In genomic region chr11:63838150-63838681, GRCh38 we compare ENCODE assay signal across 8 cellular contexts. TPM values are rescaled to one million over a fixed set of nuclear protein-coding genes. Genes with fewer than 3 reads are reported as not detected.
A peak's percentile ranks its signal among the peaks of the same experiment; 100 is the strongest.
DNase-seq lines count a peak whose midpoint lies in the region; ATAC-seq lines count a peak whose summit lies in the region.

No MANE protein-coding gene starts in this region.

- H3K9me3 ChIP-seq in iPS DF 6.9 (ENCODE audit: control insufficient read depth, insufficient read depth, low read length), result no peaks in the 10 kb centered on the region

- CTCF ChIA-PET in activated CD8-positive, alpha-beta T cell treated with anti-CD3 and anti-CD28 coated beads, Interleukin-2, amount 10 ng/mL, durations not matched to agents 7 days and 5 days (lab: Charles Lee), result interaction anchor here (0.7 to 8.2 kb wide), 44 partner anchors 9 to 479 kb away, joined by 3 to 188 read pairs (median 8); partner anchors contain the start of genes NAA40, OTUB1, PRDX5 and RCOR2

- POLR2A ChIA-PET in activated CD8-positive, alpha-beta T cell treated with anti-CD3 and anti-CD28 coated beads, Interleukin-2, amount 10 ng/mL, durations not matched to agents 7 days and 5 days (lab: Charles Lee), result interaction anchor here (1.0 to 1.8 kb wide), 10 partner anchors 10 to 157 kb away, joined by 3 to 5 read pairs (median 4); partner anchors contain the start of genes NAA40 and RTN3

- peak overlapping the region; percentile 85 for H3K27ac Mint-ChIP-seq in activated CD8-positive, alpha-beta T cell treated with anti-CD3 and anti-CD28 coated beads, Interleukin-2, amount 10 ng/mL, durations not matched to agents 7 days and 5 days
- H3K27ac Mint-ChIP-seq in stimulated activated naive B cell treated with anti-CD40 and anti-IgM and Interleukin-4, amounts not matched to agents 10 μg/mL and 1 μg/mL and 100 μg/mL, for 72 hours, result peak overlapping the region; percentile 94

- H3K9me3 Mint-ChIP-seq in activated CD8-positive, alpha-beta T cell treated with anti-CD3 and anti-CD28 coated beads, Interleukin-2, amount 10 ng/mL, durations not matched to agents 7 days and 5 days (ENCODE audit: insufficient read depth), result no peaks in the 10 kb centered on the region
- H3K9me3 Mint-ChIP-seq in stimulated activated naive B cell treated with anti-CD40 and anti-IgM and Interleukin-4, amounts not matched to agents 10 μg/mL and 1 μg/mL and 100 μg/mL, for 72 hours, result no peaks in the 10 kb centered on the region

- H3K36me3 ChIP-seq in iPS DF 6.9 (ENCODE audit: control insufficient read depth, insufficient read depth, low read length), result no peaks in the 10 kb centered on the region

- no peaks in the 10 kb centered on the region for H3K27me3 ChIP-seq in iPS DF 6.9 (ENCODE audit: control insufficient read depth, insufficient read depth, low read length)

- peaks cover 56% of the 10 kb centered on the region for H3K4me1 Mint-ChIP-seq in activated CD8-positive, alpha-beta T cell treated with anti-CD3 and anti-CD28 coated beads, Interleukin-2, amount 10 ng/mL, durations not matched to agents 7 days and 5 days (ENCODE audit: low read depth)
- H3K4me1 Mint-ChIP-seq in stimulated activated naive B cell treated with anti-CD40 and anti-IgM and Interleukin-4, amounts not matched to agents 10 μg/mL and 1 μg/mL and 100 μg/mL, for 72 hours, result peaks cover 42 to 60% of the 10 kb centered on the region in 2 donors

- peak overlapping the region; percentile 85 for H3K4me3 Mint-ChIP-seq in activated CD8-positive, alpha-beta T cell treated with anti-CD3 and anti-CD28 coated beads, Interleukin-2, amount 10 ng/mL, durations not matched to agents 7 days and 5 days
- peak overlapping the region; percentile 88 to 91 for H3K4me3 Mint-ChIP-seq in stimulated activated naive B cell treated with anti-CD40 and anti-IgM and Interleukin-4, amounts not matched to agents 10 μg/mL and 1 μg/mL and 100 μg/mL, for 72 hours

- ATAC-seq in activated CD8-positive, alpha-beta T cell treated with anti-CD3 and anti-CD28 coated beads, Interleukin-2, amount 10 ng/mL, durations not matched to agents 7 days and 5 days, result no peak
- no peak for ATAC-seq in stimulated activated naive B cell treated with anti-CD40 and anti-IgM and Interleukin-4, amounts not matched to agents 10 μg/mL and 1 μg/mL and 100 μg/mL, for 72 hours (replicated peaks)
- ATAC-seq in GM18520 (IDR thresholded peaks at IDR 0.05; ENCODE audit: unreplicated experiment) (no peak), GM21360 (IDR thresholded peaks at IDR 0.05; ENCODE audit: unreplicated experiment) (no peak)

- H3K4me3 ChIP-seq in iPS DF 6.9 (ENCODE audit: low read length), result peak overlapping the region; percentile 7; the same call in 1 of the 2 replicates

- H3K27me3 Mint-ChIP-seq in activated CD8-positive, alpha-beta T cell treated with anti-CD3 and anti-CD28 coated beads, Interleukin-2, amount 10 ng/mL, durations not matched to agents 7 days and 5 days (ENCODE audit: low read depth), result no peaks in the 10 kb centered on the region
- H3K27me3 Mint-ChIP-seq in stimulated activated naive B cell treated with anti-CD40 and anti-IgM and Interleukin-4, amounts not matched to agents 10 μg/mL and 1 μg/mL and 100 μg/mL, for 72 hours, result no peaks in the 10 kb centered on the region

- no CpG with 5 or more reads among the region's 19 CpGs for WGBS in iPS DF 6.9 (ENCODE audit: insufficient coverage, insufficient read length)

- peaks cover 10% of the 10 kb centered on the region; the same call in 1 of the 2 replicates for H3K4me1 ChIP-seq in iPS DF 6.9 (ENCODE audit: control insufficient read depth, insufficient read depth, low read length)

- no peak overlapping the region for H3K27ac ChIP-seq in iPS DF 6.9 (ENCODE audit: low read length)

- peak; percentile 65 for DNase-seq in NCI-H146 (lab: John Stamatoyannopoulos, UW)
- DNase-seq in NCI-H146 treated with DMSO at 0.1 percent for 48 hours (lab: John Stamatoyannopoulos, UW; ENCODE audit: unreplicated experiment), result no peak
- no peak for DNase-seq in activated CD8-positive, alpha-beta T cell treated with anti-CD3 and anti-CD28 coated beads, Interleukin-2, amount 10 ng/mL, durations not matched to agents 7 days and 5 days
- no peak for DNase-seq in iPS DF 6.9 (ENCODE audit: low read depth, low spot score)
- DNase-seq in stimulated activated naive B cell treated with anti-CD40 and anti-IgM and Interleukin-4, amounts not matched to agents 10 μg/mL and 1 μg/mL and 100 μg/mL, for 72 hours, result no peak
- DNase-seq in activated CD8-positive, alpha-beta memory T cell treated with anti-CD3 and anti-CD28 coated beads, Interleukin-2, amount 50 U/mL, for 48 hours, result no peak

- peaks cover 35% of the 10 kb centered on the region for H3K36me3 Mint-ChIP-seq in activated CD8-positive, alpha-beta T cell treated with anti-CD3 and anti-CD28 coated beads, Interleukin-2, amount 10 ng/mL, durations not matched to agents 7 days and 5 days (ENCODE audit: low read depth)
- peaks cover 24 to 36% of the 10 kb centered on the region in 2 donors for H3K36me3 Mint-ChIP-seq in stimulated activated naive B cell treated with anti-CD40 and anti-IgM and Interleukin-4, amounts not matched to agents 10 μg/mL and 1 μg/mL and 100 μg/mL, for 72 hours

RNA-seq across cellular contexts. Expression of gene MARK2, which starts 0.7 kb away (rescaled TPM):
- total RNA-seq in activated CD8-positive, alpha-beta T cell treated with anti-CD3 and anti-CD28 coated beads, Interleukin-2, amount 10 ng/mL, durations not matched to agents 7 days and 5 days, result 10 to 100 TPM; 62.1 to 68.6 TPM

RNA-seq across cellular contexts. Expression of gene SPINDOC, which starts 25.0 kb away (rescaled TPM):
- 10 to 100 TPM; 49.1 to 50.4 TPM for total RNA-seq in activated CD8-positive, alpha-beta T cell treated with anti-CD3 and anti-CD28 coated beads, Interleukin-2, amount 10 ng/mL, durations not matched to agents 7 days and 5 days
